ENCODE assay signal across 25 cellular contexts in genomic region chr5:86964889-86965288, GRCh38.
"Had no signal": no experiment of that assay in that cellular context is flagged by ENCODE, and none has a peak within 500 bp of the region (broad histone marks: within the 10 kb centered on the region; RNA-seq: fewer than 3 reads in every experiment).

No MANE protein-coding gene starts in this region.

- H3K9me3 ChIP-seq: esophagus muscularis mucosa, gastrocnemius medialis, heart right ventricle, ovary, right atrium auricular region, sigmoid colon, testis, tibial nerve, upper lobe of right lung, vagina had no signal

- H3K27ac ChIP-seq: dorsolateral prefrontal cortex, epithelial cell of prostate, esophagus muscularis mucosa, gastrocnemius medialis, heart right ventricle, ovary, right atrium auricular region, sigmoid colon, skin epidermis, testis, tibial nerve, upper lobe of right lung, vagina had no signal

- H3K4me3 ChIP-seq: dorsolateral prefrontal cortex, esophagus muscularis mucosa, gastrocnemius medialis, heart right ventricle, ovary, right atrium auricular region, sigmoid colon, skin epidermis, testis, tibial nerve, upper lobe of right lung, vagina had no signal

- H3K36me3 Mint-ChIP-seq: natural killer cell; stimulated activated naive B cell treated with anti-CD40 and anti-IgM and Interleukin-4, amounts not matched to agents 10 μg/mL and 1 μg/mL and 100 μg/mL, for 72 hours had no signal

- H3K9me3 Mint-ChIP-seq: natural killer cell; neural crest cell; stimulated activated naive B cell treated with anti-CD40 and anti-IgM and Interleukin-4, amounts not matched to agents 10 μg/mL and 1 μg/mL and 100 μg/mL, for 72 hours; stimulated activated naive CD8-positive, alpha-beta T cell treated with anti-CD3 and anti-CD28 coated beads, Interleukin-15, amount 100 ng/mL, for 72 hours had no signal

- ATAC-seq: gastrocnemius medialis; heart right ventricle; natural killer cell; stimulated activated naive B cell treated with anti-CD40 and anti-IgM and Interleukin-4, amounts not matched to agents 10 μg/mL and 1 μg/mL and 100 μg/mL, for 72 hours; stimulated activated naive CD8-positive, alpha-beta T cell treated with anti-CD3 and anti-CD28 coated beads, Interleukin-15, amount 100 ng/mL, for 72 hours; upper lobe of right lung had no signal

- DNase-seq: dorsolateral prefrontal cortex; effector CD8-positive, alpha-beta T cell; gastrocnemius medialis; heart right ventricle; hypothalamus; kidney glomerular epithelial cell; mammary epithelial cell; natural killer cell; nucleus accumbens; ovary; sigmoid colon; stimulated activated CD4-positive, alpha-beta T cell treated with anti-CD3 and anti-CD28 coated beads, Interleukin-2, amount 100 ng/mL, for 24 hours; stimulated activated CD4-positive, alpha-beta T cell treated with anti-CD3 and anti-CD28 coated beads, Interleukin-4, amount 100 ng/mL, for 4 hours; stimulated activated naive B cell treated with anti-CD40 and anti-IgM and Interleukin-4, amounts not matched to agents 10 μg/mL and 1 μg/mL and 100 μg/mL, for 72 hours; stimulated activated naive CD8-positive, alpha-beta T cell treated with anti-CD3 and anti-CD28 coated beads, Interleukin-15, amount 100 ng/mL, for 72 hours; testis; upper lobe of right lung had no signal

- H3K4me1 Mint-ChIP-seq: natural killer cell; stimulated activated naive B cell treated with anti-CD40 and anti-IgM and Interleukin-4, amounts not matched to agents 10 μg/mL and 1 μg/mL and 100 μg/mL, for 72 hours had no signal

- H3K27me3 Mint-ChIP-seq: stimulated activated naive B cell treated with anti-CD40 and anti-IgM and Interleukin-4, amounts not matched to agents 10 μg/mL and 1 μg/mL and 100 μg/mL, for 72 hours; stimulated activated naive CD8-positive, alpha-beta T cell treated with anti-CD3 and anti-CD28 coated beads, Interleukin-15, amount 100 ng/mL, for 72 hours had no signal

- H3K27me3 ChIP-seq: dorsolateral prefrontal cortex, esophagus muscularis mucosa, gastrocnemius medialis, heart right ventricle, ovary, sigmoid colon, testis, tibial nerve, upper lobe of right lung, vagina had no signal

- H3K36me3 ChIP-seq: esophagus muscularis mucosa, gastrocnemius medialis, heart right ventricle, ovary, right atrium auricular region, sigmoid colon, tibial nerve, upper lobe of right lung, vagina had no signal

- H3K4me3 Mint-ChIP-seq: natural killer cell; neural crest cell; stimulated activated naive B cell treated with anti-CD40 and anti-IgM and Interleukin-4, amounts not matched to agents 10 μg/mL and 1 μg/mL and 100 μg/mL, for 72 hours; stimulated activated naive CD8-positive, alpha-beta T cell treated with anti-CD3 and anti-CD28 coated beads, Interleukin-15, amount 100 ng/mL, for 72 hours had no signal

- H3K4me1 ChIP-seq: gastrocnemius medialis, right atrium auricular region, testis, upper lobe of right lung, vagina had no signal

- FAIRE-seq: islet of Langerhans had no signal

- H3K27ac Mint-ChIP-seq: natural killer cell; stimulated activated naive B cell treated with anti-CD40 and anti-IgM and Interleukin-4, amounts not matched to agents 10 μg/mL and 1 μg/mL and 100 μg/mL, for 72 hours had no signal
